17 cellular contexts compared by ENCODE assay signal in genomic region chr1:8791819-8792218, GRCh38.
"Had no signal": no experiment of that assay in that cellular context is flagged by ENCODE, and none has a peak within 500 bp of the region (broad histone marks: within the 10 kb centered on the region; RNA-seq: fewer than 3 reads in every experiment).

No MANE protein-coding gene starts in this region.

- H3K4me3 Mint-ChIP-seq: naive B cell, type B pancreatic cell had no signal

- H3K9me3 Mint-ChIP-seq: naive B cell, type B pancreatic cell had no signal

- H3K27me3 ChIP-seq: hepatocyte, neutrophil, right atrium auricular region, suprapubic skin, thyroid gland, uterus had no signal

- ATAC-seq: left colon; left ventricle myocardium superior; stimulated activated naive CD8-positive, alpha-beta T cell treated with anti-CD3 and anti-CD28 coated beads, Interleukin-15, Interleukin-2, amounts not matched to agents 100 U/mL and 50 U/mL, for 24 hours had no signal

- H2AFZ ChIP-seq: hepatocyte had no signal

- H3K9me3 ChIP-seq: neutrophil, right atrium auricular region, suprapubic skin, thyroid gland, uterus had no signal

- H3K27ac ChIP-seq: hepatocyte, neutrophil, right atrium auricular region, suprapubic skin, thyroid gland, uterus had no signal

- H3K4me2 ChIP-seq: hepatocyte had no signal

- DNase-seq: foreskin melanocyte; head of caudate nucleus; left colon; left ventricle myocardium superior; mesenchymal stem cell; naive B cell; small intestine; stimulated activated CD4-positive, alpha-beta T cell treated with anti-CD3 and anti-CD28 coated beads, Interleukin-12 subunit alpha, Interleukin-12 subunit beta, amount 100 ng/mL, for 4 hours; stimulated activated naive CD8-positive, alpha-beta T cell treated with anti-CD3 and anti-CD28 coated beads, Interleukin-15, Interleukin-2, amounts not matched to agents 100 U/mL and 50 U/mL, for 24 hours; thyroid gland; uterus had no signal

- H3K4me3 ChIP-seq: hepatocyte, lung, right atrium auricular region, suprapubic skin, thyroid gland, uterus had no signal

- H3K27me3 Mint-ChIP-seq: naive B cell, type B pancreatic cell had no signal

- H3K36me3 ChIP-seq: neutrophil, right atrium auricular region, suprapubic skin, thyroid gland, uterus had no signal

- H3K4me1 ChIP-seq: right atrium auricular region, uterus had no signal

- FAIRE-seq: small intestine had no signal
